ENCODE assay signal across 21 cellular contexts in genomic region chr12:23528316-23528715, GRCh38.
DNase-seq lines count a peak whose midpoint lies in the region; ATAC-seq and TF ChIP-seq lines count a peak whose summit lies in the region.
"Had no signal": no experiment of that assay in that cellular context is flagged by ENCODE, and none has a peak within 500 bp of the region (broad histone marks: within the 10 kb centered on the region; RNA-seq: fewer than 3 reads in every experiment).

No MANE protein-coding gene starts in this region.

- TF ChIP-seq CTCF in mammary epithelial cell (conservative IDR thresholded peaks at IDR 0.05 in 1 of 2, IDR thresholded peaks at IDR 0.05 in 1 of 2; ENCODE audit: extremely low read depth in 1 of 2, insufficient read depth in 1 of 2, low read depth in 1 of 2, low read length in 2 of 2) (no peak), breast epithelium (IDR thresholded peaks at IDR 0.05) (no peak), OCI-LY3 (IDR thresholded peaks at IDR 0.05; ENCODE audit: low read depth, low read length) (peak; percentile 14; the same call in 1 of the 2 replicates), epithelial cell of esophagus (IDR thresholded peaks at IDR 0.05; ENCODE audit: insufficient read depth, low read depth, low read length, missing control alignments) (peak; percentile 44), left lung (IDR thresholded peaks at IDR 0.05) (no peak)

- 78% methylated on average over 1 of the region's 1 CpG for WGBS in mammary epithelial cell (ENCODE audit: low coverage, missing lambda C conversion rate)

- DNase-seq in mammary epithelial cell, result peak; percentile 1
- DNase-seq in breast epithelium (ENCODE audit: low spot score in 2 of 2), result no peak
- peak; percentile 41 for DNase-seq in epithelial cell of esophagus (ENCODE audit: low read depth)
- no peak for DNase-seq in activated CD4-positive, alpha-beta T cell treated with anti-CD3 and anti-CD28 coated beads for 48 hours
- DNase-seq in left lung, result no peak
- DNase-seq in midbrain (lab: John Stamatoyannopoulos, UW), result no peak
- DNase-seq: 8988T; AML-193; C1 segment of cervical spinal cord; Calu3; CD8-positive, alpha-beta memory T cell; DMS153; GDM1; MV-4-11; NCI-H1105 treated with DMSO at 0.1 percent for 48 hours; NCI-H2029 treated with DMSO at 0.1 percent for 48 hours; NCI-H2171 treated with DMSO at 0.1 percent for 48 hours; NCI-H524 treated with DMSO at 0.1 percent for 48 hours; NCI-H82 had no signal

- no peaks in the 10 kb centered on the region for H3K4me1 ChIP-seq in mammary epithelial cell (ENCODE audit: insufficient read depth, low read length)
- H3K4me1 ChIP-seq in breast epithelium, result no peaks in the 10 kb centered on the region
- H3K4me1 ChIP-seq in OCI-LY3 (ENCODE audit: low read length), result peaks cover 12% of the 10 kb centered on the region
- H3K4me1 ChIP-seq in left lung, result no peaks in the 10 kb centered on the region

- no peaks in the 10 kb centered on the region for H3K27me3 ChIP-seq in mammary epithelial cell (ENCODE audit: insufficient read depth, low read length)
- H3K27me3 ChIP-seq in breast epithelium, result no peaks in the 10 kb centered on the region
- H3K27me3 ChIP-seq in OCI-LY3 (ENCODE audit: low read depth, low read length), result no peaks in the 10 kb centered on the region
- H3K27me3 ChIP-seq in left lung, result no peaks in the 10 kb centered on the region

- no peak for TF ChIP-seq POLR2A in breast epithelium (IDR thresholded peaks at IDR 0.05)

- H3K9me3 ChIP-seq in mammary epithelial cell (replicated peaks; ENCODE audit: insufficient read depth, low read length), result peaks cover 7% of the 10 kb centered on the region
- H3K9me3 ChIP-seq in breast epithelium, result no peaks in the 10 kb centered on the region
- peaks cover 14% of the 10 kb centered on the region for H3K9me3 ChIP-seq in OCI-LY3 (ENCODE audit: insufficient read depth, low read length)
- peaks cover 0 to 13% of the 10 kb centered on the region in 2 donors for H3K9me3 ChIP-seq in left lung

- no peak overlapping the region for H3K9ac ChIP-seq in mammary epithelial cell (ENCODE audit: insufficient read depth, low read length)
- H3K9ac ChIP-seq in OCI-LY3 (ENCODE audit: low read length), result no peak overlapping the region
- H3K9ac ChIP-seq: KMS-11 had no signal

- H3K4me2 ChIP-seq in mammary epithelial cell (ENCODE audit: insufficient read depth, low read depth, low read length) (no peak overlapping the region), OCI-LY3 (ENCODE audit: low read length) (no peak overlapping the region)
- H3K4me2 ChIP-seq: KMS-11 had no signal

- in situ Hi-C loops in mammary epithelial cell (cut with MboI; ENCODE audit: low sequenced_read_pairs in 2 of 2), result no loop called here

- no peak overlapping the region for H3K4me3 ChIP-seq in mammary epithelial cell (replicated peaks in 1 of 3; ENCODE audit: insufficient read depth in 1 of 3, low read depth in 2 of 3, low read length in 3 of 3)
- H3K4me3 ChIP-seq in breast epithelium, result no peak overlapping the region
- no peak overlapping the region for H3K4me3 ChIP-seq in OCI-LY3 (ENCODE audit: low read length)
- H3K4me3 ChIP-seq in epithelial cell of esophagus (ENCODE audit: low read length), result no peak overlapping the region
- no peak overlapping the region for H3K4me3 ChIP-seq in left lung

- H3K36me3 ChIP-seq in mammary epithelial cell (ENCODE audit: insufficient read depth, low read length) (no peaks in the 10 kb centered on the region), breast epithelium (no peaks in the 10 kb centered on the region), OCI-LY3 (replicated peaks; ENCODE audit: low read depth, low read length) (peaks cover 44% of the 10 kb centered on the region), left lung (no peaks in the 10 kb centered on the region)

- CTCF ChIA-PET in mammary epithelial cell (lab: Charles Lee; ENCODE audit: low non-redundant PET), result interaction anchor here (0.6 kb wide), 2 partner anchors 152 to 325 kb away, joined by 3 to 5 read pairs; no protein-coding TSS in a partner anchor

- no peaks in the 10 kb centered on the region for H4K20me1 ChIP-seq in mammary epithelial cell (ENCODE audit: insufficient read depth, low read length)
- no peaks in the 10 kb centered on the region for H4K20me1 ChIP-seq in OCI-LY3 (ENCODE audit: insufficient read depth, low read length)

- H3K79me2 ChIP-seq in mammary epithelial cell (ENCODE audit: insufficient read depth, low read length) (no peaks in the 10 kb centered on the region), OCI-LY3 (ENCODE audit: low read length) (no peaks in the 10 kb centered on the region)

- ATAC-seq in left lung, result no peak

- H3K27ac ChIP-seq in mammary epithelial cell (ENCODE audit: insufficient read depth, low read depth, low read length) (no peak overlapping the region), breast epithelium (no peak overlapping the region), OCI-LY3 (ENCODE audit: low read length) (no peak overlapping the region), left lung (no peak overlapping the region)
- H3K27ac ChIP-seq: KMS-11 had no signal

- intact Hi-C loops in mammary epithelial cell (cut with micrococcal nuclease), result no loop called here
- intact Hi-C loops in breast epithelium (cut with DNase I; ENCODE audit: low total_unique reads), result no loop called here
- intact Hi-C loops in left lung (cut with DNase I), result no loop called here

- H2AFZ ChIP-seq in mammary epithelial cell (ENCODE audit: low read depth, low read length), result no peak overlapping the region
- no peak overlapping the region for H2AFZ ChIP-seq in OCI-LY3 (ENCODE audit: low read depth, low read length)

- dilution Hi-C loops in mammary epithelial cell (cut with HindIII; ENCODE audit: low sequenced_read_pairs), result no loop called here

- no TSS peak for BruUV-seq in mammary epithelial cell (replicated peaks; lab: Mats Ljungman, UMichigan)

Comparison
In these comparisons a context has a peak if more than half of its experiments do, and no peak if none do; other contexts are left out.
1. DNase-seq: peak in mammary epithelial cell (single experiment) and epithelial cell of esophagus (single experiment); none in breast epithelium (0 of 2), activated CD4-positive, alpha-beta T cell treated with anti-CD3 and anti-CD28 coated beads for 48 hours (single experiment), left lung (0 of 2) and midbrain (single experiment).
2. CTCF ChIP-seq: peak in OCI-LY3 (single experiment) and epithelial cell of esophagus (single experiment); none in mammary epithelial cell (0 of 2), breast epithelium (0 of 3) and left lung (0 of 2).